ENCODE assay signal across 20 cellular contexts in genomic region chr15:33137101-33137500, GRCh38.
"Had no signal": no experiment of that assay in that cellular context is flagged by ENCODE, and none has a peak within 500 bp of the region (broad histone marks: within the 10 kb centered on the region; RNA-seq: fewer than 3 reads in every experiment).

No MANE protein-coding gene starts in this region.

- H3K4me3 ChIP-seq: gastrocnemius medialis, right atrium auricular region, smooth muscle cell, suprapubic skin, transverse colon had no signal

- H3K27me3 ChIP-seq: gastrocnemius medialis, right atrium auricular region, suprapubic skin, transverse colon had no signal

- H3K4me2 ChIP-seq: smooth muscle cell had no signal

- H3K9ac ChIP-seq: parathyroid adenoma had no signal

- ATAC-seq: esophagus mucosa; gastrocnemius medialis; naive thymus-derived CD8-positive, alpha-beta T cell; sciatic nerve; stimulated activated naive CD8-positive, alpha-beta T cell treated with anti-CD3 and anti-CD28 coated beads, Interleukin-15, amount 100 ng/mL, for 72 hours had no signal

- DNase-seq: effector CD8-positive, alpha-beta T cell; endodermal cell; foreskin fibroblast; gastrocnemius medialis; naive thymus-derived CD8-positive, alpha-beta T cell; stimulated activated CD4-positive, alpha-beta T cell treated with anti-CD3 and anti-CD28 coated beads, Interleukin-12 subunit alpha, Interleukin-12 subunit beta, amount 100 ng/mL, for 4 hours; stimulated activated CD4-positive, alpha-beta T cell treated with anti-CD3 and anti-CD28 coated beads, Interleukin-1b, Interleukin-23, amount 100 ng/mL, for 48 hours; stimulated activated CD4-positive, alpha-beta T cell treated with anti-CD3 and anti-CD28 coated beads, Interleukin-4, amount 100 ng/mL, for 1 hour; stimulated activated CD8-positive, alpha-beta memory T cell treated with anti-CD3 and anti-CD28 coated beads, Interleukin-4, amount 100 ng/mL, for 48 hours; stimulated activated naive CD4-positive, alpha-beta T cell; stimulated activated naive CD8-positive, alpha-beta T cell treated with anti-CD3 and anti-CD28 coated beads, Interleukin-15, amount 100 ng/mL, for 72 hours; transverse colon had no signal

- H3K9me3 ChIP-seq: gastrocnemius medialis, neutrophil, right atrium auricular region, suprapubic skin, transverse colon had no signal

- H2AFZ ChIP-seq: parathyroid adenoma had no signal

- H3K79me2 ChIP-seq: parathyroid adenoma had no signal

- H3K27ac ChIP-seq: epithelial cell of prostate, neutrophil, parathyroid adenoma, right atrium auricular region, suprapubic skin, transverse colon had no signal

- H3K4me1 ChIP-seq: right atrium auricular region had no signal

- H3K36me3 ChIP-seq: gastrocnemius medialis, neutrophil, right atrium auricular region, suprapubic skin, transverse colon had no signal
